In genomic region chr12:96208346-96208745, GRCh38 we compare ENCODE assay signal across 10 cellular contexts. TPM values are rescaled to one million over a fixed set of nuclear protein-coding genes. Genes with fewer than 3 reads are reported as not detected.
DNase-seq lines count a peak whose midpoint lies in the region; ATAC-seq and TF ChIP-seq lines count a peak whose summit lies in the region.
"Had no signal": no experiment of that assay in that cellular context is flagged by ENCODE, and none has a peak within 500 bp of the region (broad histone marks: within the 10 kb centered on the region; RNA-seq: fewer than 3 reads in every experiment).

No MANE protein-coding gene starts in this region.

- in situ Hi-C loops in GM13977 (cut with MboI; ENCODE audit: low pct_unique_long_range_greater_than_20kb, low sequenced_read_pairs, unreplicated experiment) = loop anchor here (25.0 kb wide), 1 partner anchor 296 kb away; no protein-coding TSS in a partner anchor

- POLR2A ChIA-PET in naive thymus-derived CD8-positive, alpha-beta T cell (lab: Charles Lee) = interaction anchor here (1.7 to 5.0 kb wide), 3 partner anchors 8 to 28 kb away, joined by 4 to 45 read pairs (median 8); no protein-coding TSS in a partner anchor

- peaks cover 18% of the 10 kb centered on the region for H3K9me3 ChIP-seq in BLaER1

- no peaks in the 10 kb centered on the region for H3K9me3 Mint-ChIP-seq in central memory CD8-positive, alpha-beta T cell
- peaks cover 0 to 2% (median 0%) of the 10 kb centered on the region in 9 donors for H3K9me3 Mint-ChIP-seq in naive thymus-derived CD8-positive, alpha-beta T cell

- peak overlapping the region; percentile 88 for H3K27ac ChIP-seq in BLaER1

- TF ChIP-seq CTCF in GM13977 (IDR thresholded peaks at IDR 0.05; ENCODE audit: extremely low read depth, insufficient read depth, missing control alignments) = no peak

- peaks cover 10% of the 10 kb centered on the region for H3K36me3 Mint-ChIP-seq in central memory CD8-positive, alpha-beta T cell (ENCODE audit: insufficient read depth)
- peaks cover 0 to 2% (median 0%) of the 10 kb centered on the region in 3 donors for H3K36me3 Mint-ChIP-seq in naive thymus-derived CD8-positive, alpha-beta T cell

- no peak overlapping the region for H3K4me3 Mint-ChIP-seq in central memory CD8-positive, alpha-beta T cell
- peak overlapping the region in 9 of 10 donors; percentile 69 to 93 (median 78) for H3K4me3 Mint-ChIP-seq in naive thymus-derived CD8-positive, alpha-beta T cell

- peak overlapping the region; percentile 42; the same call in 1 of the 2 replicates for H3K9ac ChIP-seq in BLaER1

- peaks cover 69% of the 10 kb centered on the region for H3K4me1 Mint-ChIP-seq in central memory CD8-positive, alpha-beta T cell
- peaks cover 46 to 94% (median 89%) of the 10 kb centered on the region in 4 donors for H3K4me1 Mint-ChIP-seq in naive thymus-derived CD8-positive, alpha-beta T cell

- no peaks in the 10 kb centered on the region for H3K27me3 ChIP-seq in BLaER1

- ATAC-seq in central memory CD8-positive, alpha-beta T cell (replicated peaks; ENCODE audit: extremely low read depth, poor library complexity, severe bottlenecking) = no peak
- no peak for ATAC-seq in naive thymus-derived CD8-positive, alpha-beta T cell

- peak overlapping the region; percentile 52; the same call in 1 of the 2 replicates for H3K4me3 ChIP-seq in BLaER1

- no peaks in the 10 kb centered on the region for H3K27me3 Mint-ChIP-seq in central memory CD8-positive, alpha-beta T cell
- H3K27me3 Mint-ChIP-seq in naive thymus-derived CD8-positive, alpha-beta T cell = no peaks in the 10 kb centered on the region

- H3K4me2 ChIP-seq in BLaER1 = peak overlapping the region; percentile 88

- DNase-seq in HS-5 (ENCODE audit: low read depth) (peak; percentile 60), GM13977 (ENCODE audit: low spot score) (no peak), HuH-7 (ENCODE audit: low spot score) (no peak)
- no peak for DNase-seq in central memory CD8-positive, alpha-beta T cell (ENCODE audit: low spot score in 2 of 2)
- DNase-seq in naive thymus-derived CD8-positive, alpha-beta T cell = no peak
- no peak for DNase-seq in activated effector memory CD4-positive, alpha-beta T cell treated with Interleukin-2 at 50 U/mL for 16 hours
- DNase-seq in activated effector memory CD4-positive, alpha-beta T cell treated with anti-CD3 and anti-CD28 coated beads, Interleukin-2, amount 50 U/mL, for 16 hours = no peak
- DNase-seq: activated CD4-positive, alpha-beta T cell treated with anti-CD3 and anti-CD28 coated beads for 4 hours; mesendoderm had no signal

- H4K20me1 ChIP-seq in BLaER1 = peaks cover 16% of the 10 kb centered on the region; the same call in 1 of the 2 replicates

- peaks cover 99% of the 10 kb centered on the region for H3K4me1 ChIP-seq in BLaER1

- H3K36me3 ChIP-seq in BLaER1 = peaks cover 9% of the 10 kb centered on the region

- peak overlapping the region; percentile 17 for H3K27ac Mint-ChIP-seq in central memory CD8-positive, alpha-beta T cell (ENCODE audit: low read depth)
- H3K27ac Mint-ChIP-seq in naive thymus-derived CD8-positive, alpha-beta T cell = peak overlapping the region in 9 of 10 donors; percentile 47 to 83 (median 75)

RNA-seq across cellular contexts. Expression of gene ELK3, which starts 14.2 kb away (rescaled TPM):
- 10 to 100 TPM; 44.0 to 46.1 TPM for total RNA-seq in naive thymus-derived CD8-positive, alpha-beta T cell
- 10 to 100 TPM in 1 of 3 donors, 1 to 10 TPM in 2; 7.5 to 18.9 (median 8.9) TPM for polyA plus RNA-seq in naive thymus-derived CD8-positive, alpha-beta T cell
